ENCODE assay signal across 8 cellular contexts in the genomic region with DNA sequence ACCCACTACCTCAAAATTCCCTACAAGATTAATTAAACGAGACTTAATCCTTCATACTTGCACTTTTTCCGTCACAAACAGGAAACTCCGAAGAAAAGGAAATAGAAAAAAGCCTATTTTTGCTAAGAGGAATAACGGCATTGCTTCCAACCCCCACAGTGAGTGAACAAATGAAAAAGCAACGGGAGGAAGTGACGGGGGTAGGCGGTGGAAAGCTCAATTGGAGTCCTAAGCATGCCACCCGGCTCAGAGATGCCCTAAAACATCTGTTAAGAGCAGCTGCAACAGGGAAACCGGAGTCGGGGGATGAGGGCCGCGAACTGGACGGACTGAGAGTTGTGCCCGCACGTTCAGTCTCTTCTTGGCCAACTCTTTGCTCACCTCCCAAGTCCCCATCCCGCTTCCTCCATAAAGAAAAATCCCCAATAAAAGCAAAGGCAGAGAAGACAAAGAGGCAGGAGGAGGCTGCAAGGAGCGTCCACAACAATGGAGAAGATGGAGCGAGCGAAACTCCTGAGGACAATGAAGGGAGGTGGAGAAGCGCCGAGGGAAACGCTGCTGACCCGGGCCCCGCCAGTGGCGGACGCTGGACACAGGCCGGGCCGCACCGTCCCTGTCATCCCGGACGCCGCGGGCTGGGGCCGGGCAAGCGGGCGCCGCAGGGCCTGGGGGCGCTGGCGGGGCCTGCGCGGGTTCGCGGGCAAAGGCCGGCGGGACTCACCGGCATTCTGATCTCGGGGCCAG. TPM values are rescaled to one million over a fixed set of nuclear protein-coding genes. Genes with fewer than 3 reads are reported as not detected.
DNase-seq lines count a peak whose midpoint lies in the region; ATAC-seq, FAIRE-seq and TF ChIP-seq lines count a peak whose summit lies in the region.

No MANE protein-coding gene starts in this region.

- no peaks in the 10 kb centered on the region for H4K20me1 ChIP-seq in GM12878 (ENCODE audit: control insufficient read depth, insufficient read depth)

- peak overlapping the region; percentile 86 for H3K4me3 ChIP-seq in GM12878
- H3K4me3 ChIP-seq in iPS-15b (ENCODE audit: low read depth, low read length) = peak overlapping the region; percentile 99
- H3K4me3 ChIP-seq in skeletal muscle satellite cell (ENCODE audit: low read length) = peak overlapping the region; percentile 79

- H3K9me3 ChIP-seq in GM12878 (replicated peaks; ENCODE audit: control insufficient read depth, insufficient read depth, low read length) (no peaks in the 10 kb centered on the region), iPS-15b (ENCODE audit: control insufficient read depth, insufficient read depth, low read length) (no peaks in the 10 kb centered on the region), skeletal muscle satellite cell (replicated peaks; ENCODE audit: low read length) (no peaks in the 10 kb centered on the region)

- H3K27ac ChIP-seq in GM12878 (ENCODE audit: control insufficient read depth, insufficient read depth) = peak overlapping the region; percentile 76

- DNase-seq in EH (ENCODE audit: low read depth) = peak; percentile 79
- peak; percentile 56 for DNase-seq in HuH-7 (ENCODE audit: low spot score)
- peak; percentile 64 for DNase-seq in T-helper 2 cell treated with Interferon-gamma antibody and Interleukin-4, amounts not matched to agents 5 μg/mL and 100 μg/mL, for 36 hours (ENCODE audit: low spot score)
- no peak for DNase-seq in GM12878 (ENCODE audit: low read depth, low spot score)
- DNase-seq in HEK293T (ENCODE audit: extremely low spot score) = no peak

- in situ Hi-C loops in GM12878 (cut with MboI) = no loop called here

- H2AFZ ChIP-seq in GM12878 (ENCODE audit: control insufficient read depth, low read depth, low read length) = peak overlapping the region; percentile 87

- peaks cover 0 to 5% of the 10 kb centered on the region in 2 experiments; a peak in 1 of 4 replicates for H3K36me3 ChIP-seq in GM12878 (ENCODE audit: control insufficient read depth in 2 of 2, insufficient read depth in 2 of 2, low read length in 1 of 2)
- no peaks in the 10 kb centered on the region for H3K36me3 ChIP-seq in iPS-15b (ENCODE audit: control insufficient read depth, insufficient read depth, low read length)
- peaks cover 3% of the 10 kb centered on the region for H3K36me3 ChIP-seq in skeletal muscle satellite cell (ENCODE audit: insufficient read depth, low read length)

- RAD21 ChIA-PET in GM12878 (lab: Charles Lee; ENCODE audit: unreplicated experiment) = interaction anchor here (1.0 to 1.2 kb wide), 3 partner anchors 10 to 1112 kb away, joined by 3 read pairs; no protein-coding TSS in a partner anchor

- TF ChIP-seq EP300 in GM12878 (IDR thresholded peaks at IDR 0.05; ENCODE audit: borderline replicate concordance in 1 of 2, control insufficient read depth in 1 of 2, low read depth in 2 of 2, low read length in 2 of 2) = no peak

- POLR2A ChIA-PET in GM12878 (lab: Charles Lee) (interaction anchor here (0.5 to 1.2 kb wide), 5 partner anchors 10 to 812 kb away, joined by 3 to 5 read pairs (median 3); no protein-coding TSS in a partner anchor), HEK293T (lab: Yijun Ruan, JAX) (interaction anchor here (0.6 to 2.7 kb wide), 13 partner anchors 8 to 1657 kb away, joined by 3 to 15 read pairs (median 4); partner anchors contain the start of genes AFG1L and PDSS2)

- H3K4me3 Mint-ChIP-seq in T-helper 2 cell treated with Interferon-gamma antibody and Interleukin-4, amounts not matched to agents 5 μg/mL and 100 μg/mL, for 36 hours = peak overlapping the region; percentile 100

- BruUV-seq in GM12878 (replicated peaks; lab: Mats Ljungman, UMichigan) = TSS peak; percentile 87

- peak overlapping the region; percentile 98 for H3K27ac Mint-ChIP-seq in T-helper 2 cell treated with Interferon-gamma antibody and Interleukin-4, amounts not matched to agents 5 μg/mL and 100 μg/mL, for 36 hours

- intact Hi-C loops in GM12878 (cut with micrococcal nuclease; ENCODE audit: unreplicated experiment) = loop anchor here (5.0 kb wide), 1 partner anchor 1415 kb away; no protein-coding TSS in a partner anchor

- H3K4me1 Mint-ChIP-seq in T-helper 2 cell treated with Interferon-gamma antibody and Interleukin-4, amounts not matched to agents 5 μg/mL and 100 μg/mL, for 36 hours (ENCODE audit: low read depth) = peaks cover 26% of the 10 kb centered on the region

- peaks cover 25% of the 10 kb centered on the region for H3K36me3 Mint-ChIP-seq in T-helper 2 cell treated with Interferon-gamma antibody and Interleukin-4, amounts not matched to agents 5 μg/mL and 100 μg/mL, for 36 hours (ENCODE audit: low read depth)

- no peak for TF ChIP-seq CTCF in GM12878 (IDR thresholded peaks at IDR 0.05 in 2 of 3, conservative IDR thresholded peaks at IDR 0.05 in 1 of 3; ENCODE audit: control insufficient read depth in 2 of 3, extremely low read depth in 1 of 3, insufficient read depth in 1 of 3, low read depth in 3 of 3, low read length in 3 of 3)

- peak overlapping the region; percentile 74 for H3K4me2 ChIP-seq in GM12878 (ENCODE audit: control insufficient read depth, insufficient read depth)
- H3K4me2 ChIP-seq in skeletal muscle satellite cell (ENCODE audit: low read length) = peak overlapping the region; percentile 88

- H3K9ac ChIP-seq in GM12878 (ENCODE audit: control insufficient read depth, insufficient read depth, low read length) (peak overlapping the region; percentile 95), iPS-15b (ENCODE audit: low read depth, low read length) (peak overlapping the region; percentile 78), skeletal muscle satellite cell (ENCODE audit: low read depth, low read length) (peak overlapping the region; percentile 91)

- H3K27me3 ChIP-seq in GM12878 (replicated peaks in 1 of 2; ENCODE audit: control insufficient read depth in 2 of 2, insufficient read depth in 2 of 2, low read length in 1 of 2) (no peaks in the 10 kb centered on the region), iPS-15b (ENCODE audit: control insufficient read depth, insufficient read depth, low read length) (no peaks in the 10 kb centered on the region), skeletal muscle satellite cell (ENCODE audit: control insufficient read depth, insufficient read depth, low read length) (no peaks in the 10 kb centered on the region)

- no peak for TF ChIP-seq POLR2A in GM12878 (IDR thresholded peaks at IDR 0.05; ENCODE audit: low read depth, low read length)

- under 1% methylated on average over 31 of the region's 47 CpGs for WGBS in GM12878 (ENCODE audit: insufficient coverage, insufficient replicate concordance, low lambda C conversion rate, missing lambda C conversion rate)

- H3K4me1 ChIP-seq in GM12878 (ENCODE audit: control insufficient read depth, insufficient read depth, low read length) = no peaks in the 10 kb centered on the region; the same call in 1 of the 2 replicates
- H3K4me1 ChIP-seq in iPS-15b (ENCODE audit: control insufficient read depth, insufficient read depth, low read length) = no peaks in the 10 kb centered on the region
- peaks cover 17% of the 10 kb centered on the region for H3K4me1 ChIP-seq in skeletal muscle satellite cell (ENCODE audit: control insufficient read depth, insufficient read depth, low read length)

- H3K9me3 Mint-ChIP-seq in T-helper 2 cell treated with Interferon-gamma antibody and Interleukin-4, amounts not matched to agents 5 μg/mL and 100 μg/mL, for 36 hours = no peaks in the 10 kb centered on the region

- no peaks in the 10 kb centered on the region for H3K27me3 Mint-ChIP-seq in T-helper 2 cell treated with Interferon-gamma antibody and Interleukin-4, amounts not matched to agents 5 μg/mL and 100 μg/mL, for 36 hours (ENCODE audit: low read depth)

- ATAC-seq in GM21390 (IDR thresholded peaks at IDR 0.05; ENCODE audit: unreplicated experiment) = peak; percentile 37
- ATAC-seq in GM12878 = peak; percentile 64

- CTCF ChIA-PET in GM12878 (lab: Yijun Ruan, JAX) (interaction anchor here (1.0 to 2.4 kb wide), 3 partner anchors 23 to 91 kb away, joined by 3 to 9 read pairs (median 5); no protein-coding TSS in a partner anchor), HEK293T (lab: Yijun Ruan, JAX) (interaction anchor here (0.5 kb wide), 2 partner anchors 157 to 605 kb away, joined by 3 read pairs; no protein-coding TSS in a partner anchor)

- no peak for TF ChIP-seq RAD21 in GM12878 (IDR thresholded peaks at IDR 0.05; ENCODE audit: insufficient read depth, low read depth, low read length)

- SMC1A ChIA-PET in GM12878 (lab: Charles Lee; ENCODE audit: uncharacterized antibody, unreplicated experiment) = interaction anchor here (0.6 to 1.2 kb wide), 8 partner anchors 9 to 92 kb away, joined by 3 to 4 read pairs (median 4); no protein-coding TSS in a partner anchor

- peaks cover 48% of the 10 kb centered on the region for H3K79me2 ChIP-seq in GM12878 (ENCODE audit: control insufficient read depth, insufficient read depth, low read length)

- peak; percentile 7 for FAIRE-seq in GM12878 (lab: Jason Lieb, UNC)

TF ChIP-seq in HEK293T, 16 proteins besides CTCF, POLR2A, EP300 and RAD21 (continues in another document):
- TF ChIP-seq FOXK2 (IDR thresholded peaks at IDR 0.05) (no peak), SP1 (IDR thresholded peaks at IDR 0.05) (no peak), L3MBTL2 (conservative IDR thresholded peaks at IDR 0.05) (no peak), FOXA1 (IDR thresholded peaks at IDR 0.05) (no peak)

RNA-seq across cellular contexts. Expression of gene SEC63, which starts 0.7 kb away (rescaled TPM):
- total RNA-seq in GM12878 (2013; cell fraction: nucleolus; rRNA removed) = 93.4 and 96.6 TPM in 2 replicates
- total RNA-seq in GM12878 (2014; rRNA removed) = 10.1 and 12.9 TPM in 2 replicates
- total RNA-seq in GM12878 (2014; rRNA removed; fragmentation: Illumina TruSeq; extraction: Trizol) = 20.5 and 20.7 TPM in 2 replicates
- total RNA-seq in GM12878 (2021) = 63.1 and 73.0 TPM in 2 replicates
- polyA plus RNA-seq in GM12878 (2011; ENCODE audit: low read depth) = 16.3 TPM
- polyA plus RNA-seq in GM12878 (2011; rRNA removed) = 44.4 and 78.7 TPM in 2 replicates
- polyA plus RNA-seq in GM12878 (2011; cell fraction: cytosol; rRNA removed) = 10.1 and 12.8 TPM in 2 replicates
- polyA plus RNA-seq in GM12878 (2011; cell fraction: nucleus; rRNA removed) = 21.8 and 34.0 TPM in 2 replicates
- 40.3 and 69.8 TPM in 2 replicates for polyA plus RNA-seq in GM12878 (2012)
- 40.0 and 53.2 TPM in 2 replicates for polyA plus RNA-seq in GM12878 (2014; fragmentation: Illumina TruSeq; extraction: Trizol)
- 10 to 100 TPM; 22.9 to 28.5 TPM for polyA plus RNA-seq in GM12878 (2014; fragmentation: Nextera tagmentation; extraction: Ambion mirVana)
- 24.5 and 26.5 TPM in 2 replicates for polyA plus RNA-seq in GM12878 (2014; rRNA removed)
- polyA plus RNA-seq in GM12878 (2016; fragmentation: Nextera tagmentation; extraction: Ambion mirVana) = 10 to 100 TPM; 83.2 to 87.0 TPM
- 14.5 and 17.0 TPM in 2 replicates for polyA minus RNA-seq in GM12878 (2011; rRNA and poly(A)+ RNA removed)
- 6.4 and 7.0 TPM in 2 replicates for polyA minus RNA-seq in GM12878 (2011; cell fraction: cytosol; rRNA and poly(A)+ RNA removed)
- polyA minus RNA-seq in GM12878 (2011; cell fraction: nucleus; rRNA and poly(A)+ RNA removed) = 16.7 and 35.8 TPM in 2 replicates
- 15.9 and 16.2 TPM in 2 replicates for total RNA-seq in skeletal muscle satellite cell (2012; rRNA removed)

Comparison
In these comparisons a context has a peak if more than half of its experiments do, and no peak if none do; other contexts are left out.
1. DNase-seq: peak in EH (single experiment), HuH-7 (single experiment) and T-helper 2 cell treated with Interferon-gamma antibody and Interleukin-4, amounts not matched to agents 5 μg/mL and 100 μg/mL, for 36 hours (single experiment); none in GM12878 (single experiment) and HEK293T (single experiment).
2. Peak in every context shown above with its lines, with median percentiles within 50 percentile points of each other: H3K4me3 ChIP-seq and H3K9ac ChIP-seq.